ENCODE assay signal across 28 cellular contexts in the genomic region with DNA sequence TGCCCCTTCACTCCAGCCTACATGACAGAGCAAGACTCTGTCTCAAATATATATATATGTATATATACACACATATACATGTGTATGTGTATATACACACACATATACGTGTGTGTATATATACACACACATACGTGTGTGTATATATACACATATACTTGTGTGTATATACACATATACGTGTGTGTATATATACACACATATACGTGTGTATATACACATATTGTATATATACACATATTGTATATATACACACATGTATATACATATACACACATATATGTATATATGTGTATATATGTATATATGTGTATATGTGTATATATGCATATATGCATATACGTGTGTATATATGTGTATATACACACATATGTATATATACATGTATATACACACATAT.
"Had no signal": no experiment of that assay in that cellular context is flagged by ENCODE, and none has a peak within 500 bp of the region (broad histone marks: within the 10 kb centered on the region; RNA-seq: fewer than 3 reads in every experiment).

No MANE protein-coding gene starts in this region.

- H3K36me3 ChIP-seq: colonic mucosa, esophagus muscularis mucosa, esophagus squamous epithelium, gastrocnemius medialis, gastroesophageal sphincter, heart left ventricle, heart right ventricle had no signal

- ATAC-seq: effector memory CD8-positive, alpha-beta T cell; esophagus mucosa; foreskin keratinocyte; gastrocnemius medialis; gastroesophageal sphincter; heart left ventricle; heart right ventricle had no signal

- H3K27me3 ChIP-seq: colonic mucosa, dorsolateral prefrontal cortex, esophagus muscularis mucosa, esophagus squamous epithelium, foreskin keratinocyte, gastrocnemius medialis, gastroesophageal sphincter, heart left ventricle, heart right ventricle, hepatocyte had no signal

- DNase-seq: colonic mucosa; cortex of kidney; dermis blood vessel endothelial cell; dorsolateral prefrontal cortex; effector CD4-positive, alpha-beta T cell; effector CD8-positive, alpha-beta T cell; effector memory CD4-positive, alpha-beta T cell; effector memory CD8-positive, alpha-beta T cell; endodermal cell; erythroblast; esophagus squamous epithelium; foreskin fibroblast; foreskin melanocyte; gastrocnemius medialis; glutamatergic neuron; head of caudate nucleus; heart left ventricle; heart right ventricle had no signal

- FAIRE-seq: colon, endometrium, endothelial cell of umbilical vein had no signal

- H3K4me2 ChIP-seq: hepatocyte had no signal

- H3K27ac ChIP-seq: colonic mucosa, coronary artery, dorsolateral prefrontal cortex, epithelial cell of prostate, esophagus muscularis mucosa, esophagus squamous epithelium, foreskin keratinocyte, gastrocnemius medialis, gastroesophageal sphincter, heart left ventricle, heart right ventricle, hepatocyte had no signal

- H3K79me2 ChIP-seq: hepatocyte had no signal

- H3K9me3 ChIP-seq: colonic mucosa, esophagus muscularis mucosa, esophagus squamous epithelium, gastrocnemius medialis, gastroesophageal sphincter, heart left ventricle had no signal

- H2AFZ ChIP-seq: hepatocyte had no signal

- H3K4me1 ChIP-seq: colonic mucosa, esophagus muscularis mucosa, esophagus squamous epithelium, foreskin keratinocyte, gastrocnemius medialis, gastroesophageal sphincter, heart left ventricle, heart right ventricle had no signal

- H3K4me3 ChIP-seq: colonic mucosa, coronary artery, dorsolateral prefrontal cortex, esophagus muscularis mucosa, esophagus squamous epithelium, gastrocnemius medialis, gastroesophageal sphincter, heart left ventricle, heart right ventricle, hepatocyte had no signal
